9 cellular contexts compared by ENCODE assay signal in genomic region chr20:18080836-18081235, GRCh38. TPM values are rescaled to one million over a fixed set of nuclear protein-coding genes. Genes with fewer than 3 reads are reported as not detected.
"Had no signal": no experiment of that assay in that cellular context is flagged by ENCODE, and none has a peak within 500 bp of the region (broad histone marks: within the 10 kb centered on the region; RNA-seq: fewer than 3 reads in every experiment).

No MANE protein-coding gene starts in this region.

RNA-seq across cellular contexts. Expression of gene OVOL2, which starts 23.1 kb away (rescaled TPM):
- total RNA-seq: OCI-LY7, Right ventricle myocardium inferior, Right ventricle myocardium superior, RPMI7951, SJCRH30, SJSA1, SK-MEL-5, T-cell had no signal
- polyA plus RNA-seq: SK-N-SH had no signal
